In genomic region chr3:147919496-147919895, GRCh38 we compare ENCODE assay signal across 23 cellular contexts.
"Had no signal": no experiment of that assay in that cellular context is flagged by ENCODE, and none has a peak within 500 bp of the region (broad histone marks: within the 10 kb centered on the region; RNA-seq: fewer than 3 reads in every experiment).

No MANE protein-coding gene starts in this region.

- H3K4me2 ChIP-seq: neural progenitor cell, smooth muscle cell had no signal

- H3K27me3 ChIP-seq: neural progenitor cell, pancreas, suprapubic skin, tibial artery, upper lobe of left lung, vagina had no signal

- H3K9ac ChIP-seq: neural progenitor cell had no signal

- H3K36me3 ChIP-seq: neural progenitor cell, pancreas, suprapubic skin, tibial artery, upper lobe of left lung, vagina had no signal

- H3K9me3 ChIP-seq: pancreas, suprapubic skin, tibial artery, upper lobe of left lung, vagina had no signal

- H3K4me1 ChIP-seq: neural progenitor cell, pancreas, suprapubic skin, tibial artery, upper lobe of left lung, vagina had no signal

- H2AFZ ChIP-seq: neural progenitor cell had no signal

- H3K27ac ChIP-seq: coronary artery, neural progenitor cell, pancreas, suprapubic skin, tibial artery, upper lobe of left lung, vagina had no signal

- DNase-seq: effector CD4-positive, alpha-beta T cell; endodermal cell; foreskin melanocyte; head of caudate nucleus; hippocampal formation; left colon; left ventricle myocardium superior; mesenchymal stem cell; midbrain; nucleus accumbens; pancreas; stimulated activated CD4-positive, alpha-beta T cell treated with anti-CD3 and anti-CD28 coated beads, Interleukin-2, amount 100 ng/mL, for 48 hours; stimulated activated naive CD8-positive, alpha-beta T cell treated with anti-CD3 and anti-CD28 coated beads, Interleukin-15, Interleukin-2, amounts not matched to agents 100 U/mL and 50 U/mL, for 24 hours; tibial artery had no signal

- ATAC-seq: left colon; left ventricle myocardium superior; natural killer cell treated with Interleukin-12 subunit alpha and Interleukin-12 subunit beta and Interleukin-15 and Interleukin-18, amount 100 ng/mL, for 72 hours; pancreas; sciatic nerve; stimulated activated naive CD8-positive, alpha-beta T cell treated with anti-CD3 and anti-CD28 coated beads, Interleukin-15, Interleukin-2, amounts not matched to agents 100 U/mL and 50 U/mL, for 24 hours had no signal

- H3K4me3 ChIP-seq: coronary artery, lung, neural progenitor cell, pancreas, smooth muscle cell, suprapubic skin, tibial artery, upper lobe of left lung, vagina had no signal
